Comparison of ENCODE assay signal across 17 cellular contexts in genomic region chr17:13947499-13947898, GRCh38.
DNase-seq lines count a peak whose midpoint lies in the region; ATAC-seq and TF ChIP-seq lines count a peak whose summit lies in the region.
"Had no signal": no experiment of that assay in that cellular context is flagged by ENCODE, and none has a peak within 500 bp of the region (broad histone marks: within the 10 kb centered on the region; RNA-seq: fewer than 3 reads in every experiment).

No MANE protein-coding gene starts in this region.

- no peak for TF ChIP-seq CTCF in right atrium auricular region (IDR thresholded peaks at IDR 0.05)
- TF ChIP-seq CTCF in chondrocyte (IDR thresholded peaks at IDR 0.05): no peak
- no peak for TF ChIP-seq CTCF in OCI-LY7 (conservative IDR thresholded peaks at IDR 0.05; ENCODE audit: low read length)
- no peak for TF ChIP-seq CTCF in CD4-positive, alpha-beta T cell (IDR thresholded peaks at IDR 0.05)

- no peak overlapping the region for H2AFZ ChIP-seq in OCI-LY7 (ENCODE audit: low read length)

- no peaks in the 10 kb centered on the region for H3K9me3 Mint-ChIP-seq in chondrocyte (ENCODE audit: low read depth)
- H3K9me3 Mint-ChIP-seq in CD4-positive, alpha-beta T cell: no peaks in the 10 kb centered on the region
- H3K9me3 Mint-ChIP-seq: CD8-positive, alpha-beta memory T cell; H9 had no signal

- intact Hi-C loops in left ventricle myocardium superior (cut with micrococcal nuclease) (no loop called here), aorta (cut with DNase I) (loop anchor here in 1 of 2 donors (10.0 kb wide), 2 partner anchors 67 to 117 kb away; partner anchors contain the start of gene COX10), OCI-LY7 (cut with micrococcal nuclease; ENCODE audit: unreplicated experiment) (no loop called here)
- intact Hi-C loops in CD4-positive, alpha-beta T cell (cut with DNase I, micrococcal nuclease): no loop called here

- peak overlapping the region; percentile 85 for H3K27ac Mint-ChIP-seq in chondrocyte (ENCODE audit: unreplicated experiment)
- H3K27ac Mint-ChIP-seq in CD4-positive, alpha-beta T cell: no peak overlapping the region
- H3K27ac Mint-ChIP-seq: CD8-positive, alpha-beta memory T cell; H9 had no signal

- peaks cover 22% of the 10 kb centered on the region for H3K4me1 Mint-ChIP-seq in chondrocyte (ENCODE audit: low read depth)
- no peaks in the 10 kb centered on the region for H3K4me1 Mint-ChIP-seq in CD4-positive, alpha-beta T cell (ENCODE audit: low read depth)
- H3K4me1 Mint-ChIP-seq: CD8-positive, alpha-beta memory T cell; H9 had no signal

- H3K9me3 ChIP-seq in right atrium auricular region (no peaks in the 10 kb centered on the region), aorta (ENCODE audit: control insufficient read depth, low read length) (no peaks in the 10 kb centered on the region), OCI-LY7 (ENCODE audit: low read length) (no peaks in the 10 kb centered on the region)
- no peaks in the 10 kb centered on the region for H3K9me3 ChIP-seq in CD4-positive, alpha-beta T cell (ENCODE audit: control insufficient read depth, low read length)
- H3K9me3 ChIP-seq: A549; BLaER1 treated with 17β-estradiol and CSF1 and Interleukin-3, amounts not matched to agents 10 nM and 100 nM had no signal

- ATAC-seq in left ventricle myocardium superior: peak; percentile 44
- ATAC-seq in left lobe of liver: peak; percentile 86
- ATAC-seq in aorta (ENCODE audit: low FRiP score): peak; percentile 59
- ATAC-seq in CD4-positive, alpha-beta T cell (ENCODE audit: poor library complexity): no peak
- ATAC-seq in GM19463 (IDR thresholded peaks at IDR 0.05; ENCODE audit: unreplicated experiment): no peak
- ATAC-seq: A549 had no signal

- POLR2A ChIA-PET in OCI-LY7 (lab: Charles Lee): interaction anchor here (1.3 kb wide), 1 partner anchor 10 kb away, joined by 3 read pairs; no protein-coding TSS in a partner anchor
- POLR2A ChIA-PET in CD4-positive, alpha-beta T cell (lab: Charles Lee): no interaction called here

- no peak overlapping the region for H3K4me2 ChIP-seq in OCI-LY7 (ENCODE audit: low read length)
- H3K4me2 ChIP-seq: A549; BLaER1 treated with 17β-estradiol and CSF1 and Interleukin-3, amounts not matched to agents 10 nM and 100 nM had no signal

- H3K4me1 ChIP-seq in right atrium auricular region: no peaks in the 10 kb centered on the region
- no peaks in the 10 kb centered on the region for H3K4me1 ChIP-seq in aorta (ENCODE audit: control insufficient read depth in 1 of 2, insufficient read depth in 2 of 2, low read length in 2 of 2)
- H3K4me1 ChIP-seq in OCI-LY7 (ENCODE audit: insufficient read depth, low read length, poor library complexity, severe bottlenecking): no peaks in the 10 kb centered on the region
- H3K4me1 ChIP-seq: A549 had no signal

- CTCF ChIA-PET in OCI-LY7 (lab: Charles Lee; ENCODE audit: unreplicated experiment): no interaction called here
- CTCF ChIA-PET in CD4-positive, alpha-beta T cell (lab: Charles Lee): no interaction called here

- peak overlapping the region; percentile 1 for H3K4me3 Mint-ChIP-seq in chondrocyte (ENCODE audit: unreplicated experiment)
- H3K4me3 Mint-ChIP-seq in CD4-positive, alpha-beta T cell: no peak overlapping the region
- H3K4me3 Mint-ChIP-seq: CD8-positive, alpha-beta memory T cell; H9 had no signal

- H3K36me3 Mint-ChIP-seq in chondrocyte (ENCODE audit: low read depth): no peaks in the 10 kb centered on the region
- H3K36me3 Mint-ChIP-seq in CD4-positive, alpha-beta T cell (ENCODE audit: low read depth): no peaks in the 10 kb centered on the region

- DNase-seq in left ventricle myocardium superior (no peak), right atrium auricular region (ENCODE audit: low spot score) (no peak), chondrocyte (ENCODE audit: low spot score) (no peak), left lobe of liver (ENCODE audit: low spot score) (peak; percentile 81), aorta (no peak), OCI-LY7 (ENCODE audit: low spot score) (no peak)
- DNase-seq in CD4-positive, alpha-beta T cell: no peak
- DNase-seq: CD8-positive, alpha-beta memory T cell; COR-L47; DMS 273 treated with DMSO at 0.1 percent for 48 hours; DMS53; DND-41; H9 had no signal

- BruUV-seq in OCI-LY7 (replicated peaks; lab: Mats Ljungman, UMichigan): no TSS peak

- H3K9me2 ChIP-seq in OCI-LY7 (ENCODE audit: insufficient read depth, low read length): no peaks in the 10 kb centered on the region

- WGBS in aorta, 2 donors: 17 to 19% methylated on average over 6 of the region's 6 CpGs

- H3K36me3 ChIP-seq in right atrium auricular region: no peaks in the 10 kb centered on the region
- no peaks in the 10 kb centered on the region for H3K36me3 ChIP-seq in aorta (ENCODE audit: control insufficient read depth in 1 of 2, insufficient read depth in 2 of 2, low read length in 1 of 2)
- no peaks in the 10 kb centered on the region for H3K36me3 ChIP-seq in OCI-LY7 (ENCODE audit: insufficient read depth, low read length)
- H3K36me3 ChIP-seq: BLaER1 treated with 17β-estradiol and CSF1 and Interleukin-3, amounts not matched to agents 10 nM and 100 nM had no signal

- no peak overlapping the region for H3K4me3 ChIP-seq in right atrium auricular region
- no peak overlapping the region for H3K4me3 ChIP-seq in aorta (ENCODE audit: low read length in 2 of 2)
- H3K4me3 ChIP-seq in OCI-LY7 (ENCODE audit: low read depth, low read length, poor library complexity, severe bottlenecking): no peak overlapping the region
- H3K4me3 ChIP-seq: A549; BLaER1 treated with 17β-estradiol and CSF1 and Interleukin-3, amounts not matched to agents 10 nM and 100 nM had no signal

- H3K27me3 ChIP-seq in right atrium auricular region (no peaks in the 10 kb centered on the region), aorta (ENCODE audit: control insufficient read depth in 1 of 2, insufficient read depth in 2 of 2, low read length in 1 of 2) (no peaks in the 10 kb centered on the region)
- H3K27me3 ChIP-seq in CD4-positive, alpha-beta T cell (ENCODE audit: control insufficient read depth, insufficient read depth, low read length): no peaks in the 10 kb centered on the region
- H3K27me3 ChIP-seq: BLaER1 treated with 17β-estradiol and CSF1 and Interleukin-3, amounts not matched to agents 10 nM and 100 nM had no signal

- H3K27me3 Mint-ChIP-seq in chondrocyte (ENCODE audit: low read depth): no peaks in the 10 kb centered on the region
- no peaks in the 10 kb centered on the region for H3K27me3 Mint-ChIP-seq in CD4-positive, alpha-beta T cell
- H3K27me3 Mint-ChIP-seq: CD8-positive, alpha-beta memory T cell had no signal

- no peaks in the 10 kb centered on the region for H4K20me1 ChIP-seq in OCI-LY7 (ENCODE audit: insufficient read depth, low read length)
- H4K20me1 ChIP-seq: BLaER1 treated with 17β-estradiol and CSF1 and Interleukin-3, amounts not matched to agents 10 nM and 100 nM had no signal

- no peak overlapping the region for H3K27ac ChIP-seq in right atrium auricular region
- no peak overlapping the region for H3K27ac ChIP-seq in aorta (ENCODE audit: low read depth in 1 of 2, low read length in 2 of 2)
- H3K27ac ChIP-seq in OCI-LY7 (ENCODE audit: low read depth, low read length, poor library complexity, severe bottlenecking): no peak overlapping the region
- H3K27ac ChIP-seq in CD4-positive, alpha-beta T cell (ENCODE audit: low read depth, low read length): no peak overlapping the region
- H3K27ac ChIP-seq: 22Rv1; A549; BLaER1 treated with 17β-estradiol and CSF1 and Interleukin-3, amounts not matched to agents 10 nM and 100 nM had no signal

- no peaks in the 10 kb centered on the region for H3K79me2 ChIP-seq in OCI-LY7 (ENCODE audit: insufficient read depth, low read depth, low read length)

Comparison
In these comparisons a context has a peak if more than half of its experiments do, and no peak if none do; other contexts are left out.
1. ATAC-seq: peak in left ventricle myocardium superior (single experiment), left lobe of liver (single experiment) and aorta (single experiment); none in CD4-positive, alpha-beta T cell (single experiment) and GM19463 (single experiment).